1 cellular context compared by ENCODE assay signal in the genomic region with DNA sequence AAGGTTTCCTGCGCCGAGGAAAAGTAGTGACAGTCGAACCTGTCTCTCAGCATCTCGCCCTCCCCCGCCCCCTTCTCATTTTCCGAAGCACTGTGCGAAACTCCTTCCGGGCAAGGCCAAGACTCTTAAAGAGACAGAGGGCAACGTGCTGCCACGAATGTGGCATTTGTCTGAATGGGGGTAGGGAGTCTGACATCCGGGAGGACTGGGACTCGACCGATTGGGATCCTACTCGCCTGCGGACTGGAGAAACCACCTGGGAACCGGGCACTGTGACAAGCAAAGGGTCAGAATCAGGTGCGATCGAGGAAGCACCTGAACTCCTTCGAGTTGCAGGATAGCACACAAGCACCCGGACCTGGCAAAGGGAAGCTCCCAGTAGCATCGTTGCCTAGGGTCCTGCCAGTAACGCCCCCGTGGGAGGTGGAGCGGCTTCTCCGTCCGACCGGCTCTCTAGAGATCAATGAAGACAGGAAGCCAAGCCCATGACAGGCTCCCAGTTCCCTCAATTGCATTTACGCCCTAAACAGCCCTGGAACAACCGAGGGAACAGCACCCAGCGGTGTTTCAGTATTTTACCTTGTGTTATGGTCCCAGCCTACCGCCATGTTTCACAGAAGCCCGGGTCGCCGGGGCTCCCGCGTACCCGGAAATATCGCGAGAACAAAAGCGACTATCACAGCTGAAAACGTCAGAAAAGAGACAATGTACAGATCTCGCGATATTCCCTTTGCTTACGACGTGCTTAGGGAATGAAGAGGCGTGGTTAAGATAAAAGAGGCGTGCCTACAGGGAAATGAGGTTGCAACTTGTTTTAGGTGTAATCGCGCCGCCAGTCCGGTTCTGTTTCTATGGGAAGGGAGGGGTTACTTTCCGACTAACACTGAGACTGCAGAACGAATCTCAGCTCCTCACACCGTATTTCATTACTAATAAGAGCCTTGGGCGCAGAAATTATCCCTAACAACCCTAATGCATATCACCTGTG.
TF ChIP-seq lines count a peak whose summit lies in the region.

A gene with protein sequence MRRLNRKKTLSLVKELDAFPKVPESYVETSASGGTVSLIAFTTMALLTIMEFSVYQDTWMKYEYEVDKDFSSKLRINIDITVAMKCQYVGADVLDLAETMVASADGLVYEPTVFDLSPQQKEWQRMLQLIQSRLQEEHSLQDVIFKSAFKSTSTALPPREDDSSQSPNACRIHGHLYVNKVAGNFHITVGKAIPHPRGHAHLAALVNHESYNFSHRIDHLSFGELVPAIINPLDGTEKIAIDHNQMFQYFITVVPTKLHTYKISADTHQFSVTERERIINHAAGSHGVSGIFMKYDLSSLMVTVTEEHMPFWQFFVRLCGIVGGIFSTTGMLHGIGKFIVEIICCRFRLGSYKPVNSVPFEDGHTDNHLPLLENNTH (minus strand): TSS at position 637 of the 988 bp plus-strand sequence. CDS start 9,539 bp downstream, outside the sequence.

TF ChIP-seq in HepG2, 621 proteins besides CTCF, POLR2A, EP300 and RAD21 (continued from another document and continues in another):
- TF ChIP-seq KLF11 (CRISPR knock-in tag; IDR thresholded peaks at IDR 0.05) (0 out of 2 replicates have a peak, but pooled peaks have one; percentile 51), ZBTB21 (CRISPR knock-in tag; IDR thresholded peaks at IDR 0.05) (peak; percentile 79), KDM2A (CRISPR knock-in tag; IDR thresholded peaks at IDR 0.05; ENCODE audit: borderline replicate concordance, low read depth) (0 out of 2 replicates have a peak, but pooled peaks have one; percentile 22), RXRA (CRISPR knock-in tag; IDR thresholded peaks at IDR 0.05) (peak; percentile 29; the same call in 1 of the 2 replicates), CHD4 (IDR thresholded peaks at IDR 0.05; ENCODE audit: borderline replicate concordance, low read length) (no peak), RNF2 (conservative IDR thresholded peaks at IDR 0.05; ENCODE audit: low read depth) (no peak), FOXJ3 (CRISPR knock-in tag; IDR thresholded peaks at IDR 0.05; ENCODE audit: borderline replicate concordance) (no peak), HES4 (CRISPR knock-in tag; IDR thresholded peaks at IDR 0.05; ENCODE audit: borderline replicate concordance) (no peak), ZNF260 (CRISPR knock-in tag; IDR thresholded peaks at IDR 0.05; ENCODE audit: borderline replicate concordance, low read depth) (no peak), PAWR (CRISPR knock-in tag; IDR thresholded peaks at IDR 0.05; ENCODE audit: borderline replicate concordance) (no peak), ZBTB3 (CRISPR knock-in tag; IDR thresholded peaks at IDR 0.05; ENCODE audit: borderline replicate concordance, low read depth) (no peak), ZNF678 (CRISPR knock-in tag; IDR thresholded peaks at IDR 0.05) (0 out of 2 replicates have a peak, but pooled peaks have one; percentile 35), NFYC (CRISPR knock-in tag; IDR thresholded peaks at IDR 0.05) (peak; percentile 71), NR2C2 (CRISPR knock-in tag; IDR thresholded peaks at IDR 0.05; ENCODE audit: borderline replicate concordance) (peak; percentile 48), ZNF614 (CRISPR knock-in tag; IDR thresholded peaks at IDR 0.05; ENCODE audit: borderline replicate concordance) (peak; percentile 27; the same call in 1 of the 2 replicates), ZBTB20 (CRISPR knock-in tag; IDR thresholded peaks at IDR 0.05; ENCODE audit: borderline replicate concordance, low read depth) (0 out of 2 replicates have a peak, but pooled peaks have one; percentile 30), ZNF292 (CRISPR knock-in tag; IDR thresholded peaks at IDR 0.05; ENCODE audit: borderline replicate concordance, low read depth) (peak; percentile 14; the same call in 1 of the 2 replicates), MEIS1 (CRISPR knock-in tag; IDR thresholded peaks at IDR 0.05; ENCODE audit: borderline replicate concordance) (no peak), ZFP37 (CRISPR knock-in tag; IDR thresholded peaks at IDR 0.05; ENCODE audit: borderline replicate concordance) (no peak), KDM4B (CRISPR knock-in tag; IDR thresholded peaks at IDR 0.05) (peak; percentile 39; the same call in 1 of the 2 replicates), PCBP1 (IDR thresholded peaks at IDR 0.05; ENCODE audit: borderline replicate concordance, low read depth, low read length) (no peak), ZNF20 (CRISPR knock-in tag; IDR thresholded peaks at IDR 0.05) (no peak), ZSCAN9 (CRISPR knock-in tag; IDR thresholded peaks at IDR 0.05; ENCODE audit: borderline replicate concordance) (no peak), POLR2G (IDR thresholded peaks at IDR 0.05; ENCODE audit: low read depth, low read length) (peak; percentile 88), ZNF878 (CRISPR knock-in tag; IDR thresholded peaks at IDR 0.05) (no peak), ZBTB8A (CRISPR knock-in tag; IDR thresholded peaks at IDR 0.05; ENCODE audit: borderline replicate concordance, low read depth) (no peak), ZBTB1 (CRISPR knock-in tag; IDR thresholded peaks at IDR 0.05; ENCODE audit: borderline replicate concordance) (no peak), ELF4 (CRISPR knock-in tag; IDR thresholded peaks at IDR 0.05; ENCODE audit: borderline replicate concordance) (peak; percentile 55; the same call in 1 of the 2 replicates), POGZ (CRISPR knock-in tag; IDR thresholded peaks at IDR 0.05) (peak; percentile 96), ZNF263 (CRISPR knock-in tag; IDR thresholded peaks at IDR 0.05) (peak; percentile 61), ZNF101 (CRISPR knock-in tag; IDR thresholded peaks at IDR 0.05; ENCODE audit: borderline replicate concordance, low read depth) (no peak)
- TF ChIP-seq, protein P1, sequence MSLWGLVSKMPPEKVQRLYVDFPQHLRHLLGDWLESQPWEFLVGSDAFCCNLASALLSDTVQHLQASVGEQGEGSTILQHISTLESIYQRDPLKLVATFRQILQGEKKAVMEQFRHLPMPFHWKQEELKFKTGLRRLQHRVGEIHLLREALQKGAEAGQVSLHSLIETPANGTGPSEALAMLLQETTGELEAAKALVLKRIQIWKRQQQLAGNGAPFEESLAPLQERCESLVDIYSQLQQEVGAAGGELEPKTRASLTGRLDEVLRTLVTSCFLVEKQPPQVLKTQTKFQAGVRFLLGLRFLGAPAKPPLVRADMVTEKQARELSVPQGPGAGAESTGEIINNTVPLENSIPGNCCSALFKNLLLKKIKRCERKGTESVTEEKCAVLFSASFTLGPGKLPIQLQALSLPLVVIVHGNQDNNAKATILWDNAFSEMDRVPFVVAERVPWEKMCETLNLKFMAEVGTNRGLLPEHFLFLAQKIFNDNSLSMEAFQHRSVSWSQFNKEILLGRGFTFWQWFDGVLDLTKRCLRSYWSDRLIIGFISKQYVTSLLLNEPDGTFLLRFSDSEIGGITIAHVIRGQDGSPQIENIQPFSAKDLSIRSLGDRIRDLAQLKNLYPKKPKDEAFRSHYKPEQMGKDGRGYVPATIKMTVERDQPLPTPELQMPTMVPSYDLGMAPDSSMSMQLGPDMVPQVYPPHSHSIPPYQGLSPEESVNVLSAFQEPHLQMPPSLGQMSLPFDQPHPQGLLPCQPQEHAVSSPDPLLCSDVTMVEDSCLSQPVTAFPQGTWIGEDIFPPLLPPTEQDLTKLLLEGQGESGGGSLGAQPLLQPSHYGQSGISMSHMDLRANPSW (CRISPR knock-in tag; IDR thresholded peaks at IDR 0.05; ENCODE audit: borderline replicate concordance), result no peak
- TF ChIP-seq, protein P2, sequence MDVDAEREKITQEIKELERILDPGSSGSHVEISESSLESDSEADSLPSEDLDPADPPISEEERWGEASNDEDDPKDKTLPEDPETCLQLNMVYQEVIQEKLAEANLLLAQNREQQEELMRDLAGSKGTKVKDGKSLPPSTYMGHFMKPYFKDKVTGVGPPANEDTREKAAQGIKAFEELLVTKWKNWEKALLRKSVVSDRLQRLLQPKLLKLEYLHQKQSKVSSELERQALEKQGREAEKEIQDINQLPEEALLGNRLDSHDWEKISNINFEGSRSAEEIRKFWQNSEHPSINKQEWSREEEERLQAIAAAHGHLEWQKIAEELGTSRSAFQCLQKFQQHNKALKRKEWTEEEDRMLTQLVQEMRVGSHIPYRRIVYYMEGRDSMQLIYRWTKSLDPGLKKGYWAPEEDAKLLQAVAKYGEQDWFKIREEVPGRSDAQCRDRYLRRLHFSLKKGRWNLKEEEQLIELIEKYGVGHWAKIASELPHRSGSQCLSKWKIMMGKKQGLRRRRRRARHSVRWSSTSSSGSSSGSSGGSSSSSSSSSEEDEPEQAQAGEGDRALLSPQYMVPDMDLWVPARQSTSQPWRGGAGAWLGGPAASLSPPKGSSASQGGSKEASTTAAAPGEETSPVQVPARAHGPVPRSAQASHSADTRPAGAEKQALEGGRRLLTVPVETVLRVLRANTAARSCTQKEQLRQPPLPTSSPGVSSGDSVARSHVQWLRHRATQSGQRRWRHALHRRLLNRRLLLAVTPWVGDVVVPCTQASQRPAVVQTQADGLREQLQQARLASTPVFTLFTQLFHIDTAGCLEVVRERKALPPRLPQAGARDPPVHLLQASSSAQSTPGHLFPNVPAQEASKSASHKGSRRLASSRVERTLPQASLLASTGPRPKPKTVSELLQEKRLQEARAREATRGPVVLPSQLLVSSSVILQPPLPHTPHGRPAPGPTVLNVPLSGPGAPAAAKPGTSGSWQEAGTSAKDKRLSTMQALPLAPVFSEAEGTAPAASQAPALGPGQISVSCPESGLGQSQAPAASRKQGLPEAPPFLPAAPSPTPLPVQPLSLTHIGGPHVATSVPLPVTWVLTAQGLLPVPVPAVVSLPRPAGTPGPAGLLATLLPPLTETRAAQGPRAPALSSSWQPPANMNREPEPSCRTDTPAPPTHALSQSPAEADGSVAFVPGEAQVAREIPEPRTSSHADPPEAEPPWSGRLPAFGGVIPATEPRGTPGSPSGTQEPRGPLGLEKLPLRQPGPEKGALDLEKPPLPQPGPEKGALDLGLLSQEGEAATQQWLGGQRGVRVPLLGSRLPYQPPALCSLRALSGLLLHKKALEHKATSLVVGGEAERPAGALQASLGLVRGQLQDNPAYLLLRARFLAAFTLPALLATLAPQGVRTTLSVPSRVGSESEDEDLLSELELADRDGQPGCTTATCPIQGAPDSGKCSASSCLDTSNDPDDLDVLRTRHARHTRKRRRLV (CRISPR knock-in tag; IDR thresholded peaks at IDR 0.05), result peak; percentile 74; the same call in 1 of the 2 replicates
- TF ChIP-seq, protein P3, sequence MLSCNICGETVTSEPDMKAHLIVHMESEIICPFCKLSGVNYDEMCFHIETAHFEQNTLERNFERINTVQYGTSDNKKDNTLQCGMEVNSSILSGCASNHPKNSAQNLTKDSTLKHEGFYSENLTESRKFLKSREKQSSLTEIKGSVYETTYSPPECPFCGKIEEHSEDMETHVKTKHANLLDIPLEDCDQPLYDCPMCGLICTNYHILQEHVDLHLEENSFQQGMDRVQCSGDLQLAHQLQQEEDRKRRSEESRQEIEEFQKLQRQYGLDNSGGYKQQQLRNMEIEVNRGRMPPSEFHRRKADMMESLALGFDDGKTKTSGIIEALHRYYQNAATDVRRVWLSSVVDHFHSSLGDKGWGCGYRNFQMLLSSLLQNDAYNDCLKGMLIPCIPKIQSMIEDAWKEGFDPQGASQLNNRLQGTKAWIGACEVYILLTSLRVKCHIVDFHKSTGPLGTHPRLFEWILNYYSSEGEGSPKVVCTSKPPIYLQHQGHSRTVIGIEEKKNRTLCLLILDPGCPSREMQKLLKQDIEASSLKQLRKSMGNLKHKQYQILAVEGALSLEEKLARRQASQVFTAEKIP (CRISPR knock-in tag; IDR thresholded peaks at IDR 0.05; ENCODE audit: borderline replicate concordance), result no peak
- TF ChIP-seq, protein P4, sequence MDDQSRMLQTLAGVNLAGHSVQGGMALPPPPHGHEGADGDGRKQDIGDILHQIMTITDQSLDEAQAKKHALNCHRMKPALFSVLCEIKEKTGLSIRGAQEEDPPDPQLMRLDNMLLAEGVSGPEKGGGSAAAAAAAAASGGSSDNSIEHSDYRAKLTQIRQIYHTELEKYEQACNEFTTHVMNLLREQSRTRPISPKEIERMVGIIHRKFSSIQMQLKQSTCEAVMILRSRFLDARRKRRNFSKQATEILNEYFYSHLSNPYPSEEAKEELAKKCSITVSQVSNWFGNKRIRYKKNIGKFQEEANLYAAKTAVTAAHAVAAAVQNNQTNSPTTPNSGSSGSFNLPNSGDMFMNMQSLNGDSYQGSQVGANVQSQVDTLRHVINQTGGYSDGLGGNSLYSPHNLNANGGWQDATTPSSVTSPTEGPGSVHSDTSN (CRISPR knock-in tag; IDR thresholded peaks at IDR 0.05; ENCODE audit: borderline replicate concordance), result no peak
- TF ChIP-seq, protein P5, sequence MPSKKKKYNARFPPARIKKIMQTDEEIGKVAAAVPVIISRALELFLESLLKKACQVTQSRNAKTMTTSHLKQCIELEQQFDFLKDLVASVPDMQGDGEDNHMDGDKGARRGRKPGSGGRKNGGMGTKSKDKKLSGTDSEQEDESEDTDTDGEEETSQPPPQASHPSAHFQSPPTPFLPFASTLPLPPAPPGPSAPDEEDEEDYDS (CRISPR knock-in tag; IDR thresholded peaks at IDR 0.05), result peak; percentile 90
- TF ChIP-seq, protein P6, sequence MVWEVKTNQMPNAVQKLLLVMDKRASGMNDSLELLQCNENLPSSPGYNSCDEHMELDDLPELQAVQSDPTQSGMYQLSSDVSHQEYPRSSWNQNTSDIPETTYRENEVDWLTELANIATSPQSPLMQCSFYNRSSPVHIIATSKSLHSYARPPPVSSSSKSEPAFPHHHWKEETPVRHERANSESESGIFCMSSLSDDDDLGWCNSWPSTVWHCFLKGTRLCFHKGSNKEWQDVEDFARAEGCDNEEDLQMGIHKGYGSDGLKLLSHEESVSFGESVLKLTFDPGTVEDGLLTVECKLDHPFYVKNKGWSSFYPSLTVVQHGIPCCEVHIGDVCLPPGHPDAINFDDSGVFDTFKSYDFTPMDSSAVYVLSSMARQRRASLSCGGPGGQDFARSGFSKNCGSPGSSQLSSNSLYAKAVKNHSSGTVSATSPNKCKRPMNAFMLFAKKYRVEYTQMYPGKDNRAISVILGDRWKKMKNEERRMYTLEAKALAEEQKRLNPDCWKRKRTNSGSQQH (CRISPR knock-in tag; IDR thresholded peaks at IDR 0.05; ENCODE audit: low read depth), result 0 out of 2 replicates have a peak, but pooled peaks have one; percentile 62
- TF ChIP-seq, protein P7, sequence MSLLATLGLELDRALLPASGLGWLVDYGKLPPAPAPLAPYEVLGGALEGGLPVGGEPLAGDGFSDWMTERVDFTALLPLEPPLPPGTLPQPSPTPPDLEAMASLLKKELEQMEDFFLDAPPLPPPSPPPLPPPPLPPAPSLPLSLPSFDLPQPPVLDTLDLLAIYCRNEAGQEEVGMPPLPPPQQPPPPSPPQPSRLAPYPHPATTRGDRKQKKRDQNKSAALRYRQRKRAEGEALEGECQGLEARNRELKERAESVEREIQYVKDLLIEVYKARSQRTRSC (CRISPR knock-in tag; IDR thresholded peaks at IDR 0.05; ENCODE audit: low read depth), result no peak
